In genomic region chr15:98951493-98952320, GRCh38 we compare ENCODE assay signal across 12 cellular contexts. TPM values are rescaled to one million over a fixed set of nuclear protein-coding genes. Genes with fewer than 3 reads are reported as not detected.
DNase-seq lines count a peak whose midpoint lies in the region; ATAC-seq and TF ChIP-seq lines count a peak whose summit lies in the region.
"Had no signal": no experiment of that assay in that cellular context is flagged by ENCODE, and none has a peak within 500 bp of the region (broad histone marks: within the 10 kb centered on the region; RNA-seq: fewer than 3 reads in every experiment).

No MANE protein-coding gene starts in this region.

- H3K9me3 ChIP-seq in left ventricle myocardium inferior (replicated peaks) (no peaks in the 10 kb centered on the region), right cardiac atrium (ENCODE audit: control insufficient read depth, low read length) (no peaks in the 10 kb centered on the region), vagina (no peaks in the 10 kb centered on the region)

- no peak for TF ChIP-seq CTCF in left ventricle myocardium inferior (IDR thresholded peaks at IDR 0.05; ENCODE audit: borderline replicate concordance)
- TF ChIP-seq CTCF in natural killer cell (IDR thresholded peaks at IDR 0.05), result no peak
- TF ChIP-seq CTCF in vagina (IDR thresholded peaks at IDR 0.05), result no peak
- no peak for TF ChIP-seq CTCF in GM13977 (IDR thresholded peaks at IDR 0.05; ENCODE audit: extremely low read depth, insufficient read depth, missing control alignments)

- H3K27ac ChIP-seq in left ventricle myocardium inferior (replicated peaks), result peak overlapping the region; percentile 28
- no peak overlapping the region for H3K27ac ChIP-seq in right cardiac atrium (ENCODE audit: low read length)
- H3K27ac ChIP-seq in vagina, result peak overlapping the region; percentile 79

- 83% methylated on average over 19 of the region's 19 CpGs for WGBS in right cardiac atrium

- peak overlapping the region; percentile 88 to 89 for H3K27ac Mint-ChIP-seq in natural killer cell
- H3K27ac Mint-ChIP-seq in activated CD4-positive, alpha-beta memory T cell treated with anti-CD3 and anti-CD28 coated beads for 36 hours, result no peak overlapping the region
- H3K27ac Mint-ChIP-seq: GM23338 had no signal

- peaks cover 69% of the 10 kb centered on the region for H3K4me1 ChIP-seq in left ventricle myocardium inferior
- peaks cover 8% of the 10 kb centered on the region for H3K4me1 ChIP-seq in right cardiac atrium (ENCODE audit: control insufficient read depth, insufficient read depth, low read length)
- H3K4me1 ChIP-seq in vagina, result peaks cover 33% of the 10 kb centered on the region

- H3K27me3 ChIP-seq in left ventricle myocardium inferior (ENCODE audit: low read depth) (no peaks in the 10 kb centered on the region), right cardiac atrium (ENCODE audit: control insufficient read depth, insufficient read depth) (no peaks in the 10 kb centered on the region), vagina (no peaks in the 10 kb centered on the region)

- no peaks in the 10 kb centered on the region for H3K9me3 Mint-ChIP-seq in natural killer cell
- H3K9me3 Mint-ChIP-seq in activated CD4-positive, alpha-beta memory T cell treated with anti-CD3 and anti-CD28 coated beads for 36 hours, result no peaks in the 10 kb centered on the region
- H3K9me3 Mint-ChIP-seq: GM23338 had no signal

- ATAC-seq in right cardiac atrium (no peak), natural killer cell (peak in 2 of 3 donors; percentile 1 to 4)
- ATAC-seq: GM23338 had no signal

- intact Hi-C loops in left ventricle myocardium inferior (cut with micrococcal nuclease) (no loop called here), right cardiac atrium (cut with DNase I) (loop anchor here in 1 of 4 donors (10.0 kb wide), 1 partner anchor 103 kb away; no protein-coding TSS in a partner anchor), natural killer cell (cut with micrococcal nuclease) (loop anchor here (5.0 kb wide), 2 partner anchors 106 to 299 kb away; no protein-coding TSS in a partner anchor), vagina (cut with DNase I) (no loop called here)
- intact Hi-C loops in activated CD4-positive, alpha-beta memory T cell treated with anti-CD3 and anti-CD28 coated beads for 36 hours (cut with micrococcal nuclease), result loop anchor here (1.0 to 2.0 kb wide), 2 partner anchors 14 to 107 kb away; no protein-coding TSS in a partner anchor

- H3K4me1 Mint-ChIP-seq in natural killer cell, result peaks cover 31 to 37% of the 10 kb centered on the region in 2 donors
- H3K4me1 Mint-ChIP-seq in activated CD4-positive, alpha-beta memory T cell treated with anti-CD3 and anti-CD28 coated beads for 36 hours (ENCODE audit: low read depth), result peaks cover 18% of the 10 kb centered on the region
- H3K4me1 Mint-ChIP-seq: GM23338 had no signal

- TF ChIP-seq POLR2A in vagina (IDR thresholded peaks at IDR 0.05), result no peak

- DNase-seq in left ventricle myocardium inferior (no peak), right cardiac atrium (no peak), cerebellar cortex (ENCODE audit: low spot score) (peak; percentile 49), natural killer cell (no peak), vagina (ENCODE audit: extremely low spot score in 2 of 2) (no peak), NCI-H774 (lab: John Stamatoyannopoulos, UW) (no peak), GM13977 (ENCODE audit: low spot score) (no peak)
- no peak for DNase-seq in activated CD4-positive, alpha-beta memory T cell treated with anti-CD3 and anti-CD28 coated beads for 36 hours
- DNase-seq: NCI-H2171, nucleus accumbens had no signal

- H3K36me3 ChIP-seq in left ventricle myocardium inferior (peaks cover 52% of the 10 kb centered on the region), vagina (peaks cover 0 to 25% of the 10 kb centered on the region in 2 donors)

- no peak overlapping the region for H3K4me3 Mint-ChIP-seq in natural killer cell
- H3K4me3 Mint-ChIP-seq in activated CD4-positive, alpha-beta memory T cell treated with anti-CD3 and anti-CD28 coated beads for 36 hours, result no peak overlapping the region
- H3K4me3 Mint-ChIP-seq: GM23338 had no signal

- CTCF ChIA-PET in activated CD4-positive, alpha-beta memory T cell treated with anti-CD3 and anti-CD28 coated beads for 36 hours (lab: Charles Lee), result interaction anchor here (0.6 kb wide), 1 partner anchor 93 kb away, joined by 3 read pairs; no protein-coding TSS in a partner anchor

- no peaks in the 10 kb centered on the region for H3K27me3 Mint-ChIP-seq in natural killer cell (ENCODE audit: low read depth in 2 of 2)
- H3K27me3 Mint-ChIP-seq in activated CD4-positive, alpha-beta memory T cell treated with anti-CD3 and anti-CD28 coated beads for 36 hours, result no peaks in the 10 kb centered on the region

- H3K36me3 Mint-ChIP-seq in natural killer cell, result no peaks in the 10 kb centered on the region
- peaks cover 2% of the 10 kb centered on the region for H3K36me3 Mint-ChIP-seq in activated CD4-positive, alpha-beta memory T cell treated with anti-CD3 and anti-CD28 coated beads for 36 hours

- in situ Hi-C loops in GM13977 (cut with MboI; ENCODE audit: low pct_unique_long_range_greater_than_20kb, low sequenced_read_pairs, unreplicated experiment), result no loop called here

- POLR2A ChIA-PET in activated CD4-positive, alpha-beta memory T cell treated with anti-CD3 and anti-CD28 coated beads for 36 hours (lab: Charles Lee), result no interaction called here

- no peak overlapping the region for H3K4me3 ChIP-seq in left ventricle myocardium inferior
- no peak overlapping the region for H3K4me3 ChIP-seq in right cardiac atrium (ENCODE audit: low read length)
- no peak overlapping the region for H3K4me3 ChIP-seq in vagina
- H3K4me3 ChIP-seq: GM23338 had no signal

RNA-seq across cellular contexts. Expression of gene PGPEP1L, which starts 55.9 kb away (rescaled TPM):
- total RNA-seq in left ventricle myocardium inferior (0.30 TPM), right cardiac atrium (1 to 10 TPM in 3 of 4 donors, under 1 TPM in 1; 0.84 to 5.2 (median 2.6) TPM), natural killer cell (not detected), vagina (not detected)
- polyA plus RNA-seq in right cardiac atrium, result 6.1 TPM
- total RNA-seq in activated CD4-positive, alpha-beta memory T cell treated with anti-CD3 and anti-CD28 coated beads for 36 hours, result not detected
- total RNA-seq: GM23338, lower leg skin had no signal
- polyA plus RNA-seq: GM23338 had no signal

Comparison
In these comparisons a context has a peak if more than half of its experiments do, and no peak if none do; other contexts are left out.
1. ATAC-seq: peak in natural killer cell (2 of 3); none in right cardiac atrium (0 of 2).
2. intact Hi-C loops: an anchor here in natural killer cell (5.0 kb wide) and activated CD4-positive, alpha-beta memory T cell treated with anti-CD3 and anti-CD28 coated beads for 36 hours (1.0 to 2.0 kb wide); none called in left ventricle myocardium inferior and vagina.